In genomic region chr1:247147781-247148180, GRCh38 we compare ENCODE assay signal across 28 cellular contexts.
"Had no signal": no experiment of that assay in that cellular context is flagged by ENCODE, and none has a peak within 500 bp of the region (broad histone marks: within the 10 kb centered on the region; RNA-seq: fewer than 3 reads in every experiment).

No MANE protein-coding gene starts in this region.

- H3K4me3 ChIP-seq: Peyer's patch, SJCRH30 had no signal

- H3K9me3 ChIP-seq: SK-N-SH had no signal

- H3K9ac ChIP-seq: SK-N-SH had no signal

- H3K4me2 ChIP-seq: SK-N-SH had no signal

- H3K27me3 ChIP-seq: Peyer's patch, SJCRH30 had no signal

- H3K4me1 ChIP-seq: Peyer's patch, SJCRH30 had no signal

- DNase-seq: activated CD4-positive, alpha-beta T cell treated with anti-CD3 and anti-CD28 coated beads for 48 hours; activated CD4-positive, alpha-beta T cell treated with anti-CD3 and anti-CD28 coated beads, Interleukin-2, amount 50 U/mL, for 48 hours; activated gamma-delta T cell; activated naive CD4-positive, alpha-beta T cell treated with anti-CD3 and anti-CD28 coated beads for 36 hours; activated T-cell treated with anti-CD3 and anti-CD28 coated beads for 4 hours; activated T-cell treated with anti-CD3 and anti-CD28 coated beads, Interleukin-2, amount 50 U/mL, for 48 hours; cerebellar nuclear complex; Kasumi-1; KBM-7; NCI-H1092; NCI-H1417 treated with DMSO at 0.1 percent for 48 hours; NCI-H1694; NCI-H2029; NCI-H2107; NCI-H2171 treated with DMSO at 0.1 percent for 48 hours; NCI-H226; NCI-H526; NCI-H82; NK-92 treated with Interleukin-12 subunit alpha and Interleukin-12 subunit beta, amount 100 ng/mL, for 24 hours; Peyer's patch; Right ventricle myocardium superior; SJCRH30; SK-N-SH; T-helper 1 cell; WERI-Rb-1 had no signal

- ATAC-seq: activated CD4-positive, CD25-positive, alpha-beta regulatory T cell treated with anti-CD3 and anti-CD28 coated beads, Interleukin-2, amount 50 U/mL, for 24 hours; activated T-helper 17 cell treated with anti-CD3 and anti-CD28 coated beads, Interleukin-2, amount 50 U/mL, for 72 hours had no signal

- H3K27ac ChIP-seq: Peyer's patch, RWPE1, SJCRH30, WERI-Rb-1 had no signal
